In the genomic region with DNA sequence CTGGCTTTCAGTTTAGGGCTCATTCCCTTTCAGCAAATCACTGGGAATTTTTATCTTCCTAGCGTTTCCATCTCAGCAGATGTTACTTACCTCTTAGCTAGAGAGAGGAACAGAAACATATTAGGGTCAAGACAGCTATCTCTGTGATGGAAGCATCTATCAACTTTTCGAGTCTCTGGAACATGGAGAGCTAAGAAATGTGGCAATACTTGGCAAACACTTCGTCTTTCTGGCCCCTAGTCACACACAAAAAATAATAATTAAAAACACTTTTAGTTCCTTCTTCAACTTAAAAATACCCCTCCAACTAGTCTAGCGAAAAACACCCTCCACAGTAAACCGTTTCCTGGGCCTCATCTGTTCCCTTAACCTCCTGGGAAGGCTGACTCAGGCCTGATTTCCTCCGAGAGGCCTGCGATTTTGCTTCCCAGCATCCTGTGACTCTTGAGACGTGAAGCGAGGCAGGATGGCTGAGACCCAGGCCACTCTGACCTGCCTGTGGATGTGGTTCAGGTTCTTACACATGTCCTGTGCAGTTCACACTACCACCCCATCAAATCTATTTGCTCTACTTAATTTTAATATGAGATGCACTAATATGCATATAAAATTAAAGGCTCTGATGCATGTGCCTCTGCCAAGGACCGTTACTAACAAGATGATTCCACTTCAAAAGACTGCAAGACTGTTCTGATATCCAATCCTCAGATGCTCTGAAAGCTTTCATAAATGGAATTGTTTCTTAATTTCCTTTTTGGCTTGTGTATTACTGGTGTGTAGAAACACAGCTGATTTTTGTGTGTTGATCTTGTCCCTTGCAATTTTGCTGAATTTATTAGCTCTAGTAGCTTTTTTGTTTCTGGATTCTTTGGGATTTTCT, we compare ENCODE assay signal across 11 cellular contexts. TPM values are rescaled to one million over a fixed set of nuclear protein-coding genes. Genes with fewer than 3 reads are reported as not detected.
DNase-seq lines count a peak whose midpoint lies in the region; ATAC-seq, FAIRE-seq and TF ChIP-seq lines count a peak whose summit lies in the region.
"Had no signal": no experiment of that assay in that cellular context is flagged by ENCODE, and none has a peak within 500 bp of the region (broad histone marks: within the 10 kb centered on the region; RNA-seq: fewer than 3 reads in every experiment).

No MANE protein-coding gene starts in this region.

- H3K4me1 ChIP-seq in A673 (ENCODE audit: insufficient read depth, low read length, poor library complexity, severe bottlenecking) (peaks cover 53% of the 10 kb centered on the region), neural progenitor cell (peaks cover 38% of the 10 kb centered on the region), pancreas (peaks cover 0 to 5% (median 3%) of the 10 kb centered on the region in 3 donors)

- H3K79me2 ChIP-seq in neural progenitor cell (ENCODE audit: low read depth), result no peaks in the 10 kb centered on the region

- H3K27ac ChIP-seq in A673 (ENCODE audit: low read depth, low read length, poor library complexity, severe bottlenecking), result peak overlapping the region; percentile 88
- H3K27ac ChIP-seq in neural progenitor cell, result no peak overlapping the region
- peak overlapping the region in 2 of 4 donors; percentile 17 to 32 for H3K27ac ChIP-seq in pancreas

- DNase-seq in A673 (ENCODE audit: low spot score) (peak; percentile 82), NCI-H446 treated with DMSO at 0.1 percent for 48 hours (lab: John Stamatoyannopoulos, UW) (peak; percentile 33), fibroblast of gingiva (ENCODE audit: low read depth) (peak; percentile 79), neural progenitor cell (ENCODE audit: low spot score) (no peak), pancreas (no peak), NCI-H146 treated with DMSO at 0.1 percent for 48 hours (lab: John Stamatoyannopoulos, UW; ENCODE audit: unreplicated experiment) (no peak), SKM-1 treated with dmso at 0.1 percent for 144 hours (lab: John Stamatoyannopoulos, UW; ENCODE audit: unreplicated experiment) (no peak)
- DNase-seq: BE2C, NCI-H82 had no signal

- TF ChIP-seq CTCF in A673 (conservative IDR thresholded peaks at IDR 0.05; ENCODE audit: low read depth, low read length) (no peak), neural progenitor cell (IDR thresholded peaks at IDR 0.05) (no peak), pancreas (IDR thresholded peaks at IDR 0.05) (no peak)

- peak overlapping the region; percentile 35 for H3K27ac Mint-ChIP-seq in neural progenitor cell

- ATAC-seq in HG03025 (IDR thresholded peaks at IDR 0.05; ENCODE audit: low FRiP score, unreplicated experiment), result no peak
- ATAC-seq in pancreas, result no peak

- H4K20me1 ChIP-seq in neural progenitor cell (ENCODE audit: low read depth), result peaks cover 13% of the 10 kb centered on the region

- peaks cover 44% of the 10 kb centered on the region for H3K4me1 Mint-ChIP-seq in neural progenitor cell

- POLR2A ChIA-PET in A673 (lab: Charles Lee; ENCODE audit: low non-redundant PET), result no interaction called here

- no peak for FAIRE-seq in pancreas (lab: Jason Lieb, UNC)
- FAIRE-seq: TTC549 had no signal

- no peak overlapping the region for H2AFZ ChIP-seq in neural progenitor cell (replicated peaks)

- BruUV-seq in A673 (replicated peaks; lab: Mats Ljungman, UMichigan), result no TSS peak

- no peak overlapping the region for H3K4me2 ChIP-seq in neural progenitor cell

- H3K4me3 ChIP-seq in A673 (ENCODE audit: low read depth, low read length, poor library complexity, severe bottlenecking), result no peak overlapping the region
- H3K4me3 ChIP-seq in neural progenitor cell, result no peak overlapping the region
- H3K4me3 ChIP-seq in pancreas, result no peak overlapping the region

- WGBS in pancreas, 2 donors, result 79 to 83% methylated on average over 10 of the region's 10 CpGs

- H3K27me3 Mint-ChIP-seq in neural progenitor cell (ENCODE audit: insufficient read depth, low read depth), result peaks cover 28% of the 10 kb centered on the region

- H3K36me3 ChIP-seq in A673 (ENCODE audit: insufficient read depth, low read length, poor library complexity, severe bottlenecking), result no peaks in the 10 kb centered on the region
- no peaks in the 10 kb centered on the region for H3K36me3 ChIP-seq in neural progenitor cell
- H3K36me3 ChIP-seq in pancreas, result no peaks in the 10 kb centered on the region
- H3K36me3 ChIP-seq: BE2C had no signal

- H3K27me3 ChIP-seq in A673 (replicated peaks; ENCODE audit: insufficient read depth, low read depth, low read length, poor library complexity) (no peaks in the 10 kb centered on the region), neural progenitor cell (peaks cover 69% of the 10 kb centered on the region), pancreas (no peaks in the 10 kb centered on the region)
- H3K27me3 ChIP-seq: BE2C had no signal

- H3K9ac ChIP-seq in neural progenitor cell, result no peak overlapping the region

- CTCF ChIA-PET in A673 (lab: Charles Lee), result interaction anchor here (0.5 kb wide), 1 partner anchor 19 kb away, joined by 5 read pairs; no protein-coding TSS in a partner anchor

- peak overlapping the region; percentile 42 for H3K4me3 Mint-ChIP-seq in neural progenitor cell

- no peaks in the 10 kb centered on the region for H3K9me3 ChIP-seq in A673 (ENCODE audit: low read depth, low read length, poor library complexity, severe bottlenecking)
- no peaks in the 10 kb centered on the region for H3K9me3 ChIP-seq in neural progenitor cell (ENCODE audit: low read depth)
- no peaks in the 10 kb centered on the region for H3K9me3 ChIP-seq in pancreas
- H3K9me3 ChIP-seq: BE2C had no signal

- H3F3A ChIP-seq in neural progenitor cell (ENCODE audit: low read depth), result peaks cover 29% of the 10 kb centered on the region

- H3K36me3 Mint-ChIP-seq in neural progenitor cell, result peaks cover 4% of the 10 kb centered on the region

- intact Hi-C loops in A673 (cut with micrococcal nuclease; ENCODE audit: unreplicated experiment) (no loop called here), pancreas (cut with DNase I) (no loop called here)

- H3K9me3 Mint-ChIP-seq in neural progenitor cell, result no peaks in the 10 kb centered on the region

RNA-seq across cellular contexts. Expression of gene NAV1, which starts 3.5 kb away (rescaled TPM):
- total RNA-seq in A673 (2021) (48.2 and 51.2 TPM in 2 replicates), neural progenitor cell (ENCODE audit: low replicate concordance) (60.7 and 83.0 TPM in 2 replicates), pancreas (10 to 100 TPM in 2 of 6 donors, 1 to 10 TPM in 4; 6.0 to 13.6 (median 8.1) TPM)
- polyA plus RNA-seq in pancreas, result 1 to 10 TPM; 5.6 TPM

RNA-seq across cellular contexts. Expression of gene CSRP1, which starts 35.5 kb away (rescaled TPM):
- total RNA-seq in A673 (2021) (402 and 517 TPM in 2 replicates), neural progenitor cell (ENCODE audit: low replicate concordance) (2.5 and 4.1 TPM in 2 replicates), pancreas (10 to 100 TPM; 49.6 to 91.9 (median 54.8) TPM)
- polyA plus RNA-seq in pancreas, result 100 to 1,000 TPM in 1 of 2 donors, 10 to 100 TPM in 1; 91.9 to 103 TPM

Comparison
In these comparisons a context has a peak if more than half of its experiments do, and no peak if none do; other contexts are left out.
1. DNase-seq: peak in A673 (single experiment), NCI-H446 treated with DMSO at 0.1 percent for 48 hours (single experiment) and fibroblast of gingiva (single experiment); none in neural progenitor cell (single experiment), pancreas (0 of 6), NCI-H146 treated with DMSO at 0.1 percent for 48 hours (single experiment) and SKM-1 treated with dmso at 0.1 percent for 144 hours (single experiment).
2. RNA of gene CSRP1, which starts 35.5 kb away (total RNA-seq): 402 to 517 TPM in A673 and 49.6 to 91.9 TPM in pancreas; 2.5 to 4.1 TPM in neural progenitor cell; every median in the first group is over 10 times any median in the second.